22 cellular contexts compared by ENCODE assay signal in the genomic region with DNA sequence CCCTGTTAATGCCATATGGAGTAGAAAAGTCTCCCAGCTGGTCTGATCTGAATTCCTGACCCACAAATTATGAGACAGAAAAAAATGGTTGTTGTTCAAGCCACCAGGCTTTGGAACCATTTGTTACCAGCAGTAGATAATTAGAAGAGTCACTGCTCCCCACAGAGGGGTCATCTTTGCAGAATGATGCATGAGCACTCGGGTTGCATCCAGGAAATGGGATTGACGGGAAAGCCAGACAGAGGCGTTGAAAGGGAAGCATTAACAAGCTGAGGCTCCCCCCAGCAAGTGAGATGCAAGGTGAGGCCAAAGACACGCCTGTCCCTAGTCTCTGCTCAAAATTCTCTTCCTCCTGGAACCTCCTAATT.
"Had no signal": no experiment of that assay in that cellular context is flagged by ENCODE, and none has a peak within 500 bp of the region (broad histone marks: within the 10 kb centered on the region; RNA-seq: fewer than 3 reads in every experiment).

No MANE protein-coding gene starts in this region.

- H3K36me3 Mint-ChIP-seq: activated naive CD4-positive, alpha-beta T cell treated with anti-CD3 and anti-CD28 coated beads, Interleukin-2, amount 50 U/mL, for 24 hours; brain; natural killer cell treated with Interleukin-12 subunit alpha and Interleukin-12 subunit beta and Interleukin-15 and Interleukin-18, amount 100 ng/mL, for 72 hours had no signal

- DNase-seq: activated CD4-positive, alpha-beta memory T cell treated with anti-CD3 and anti-CD28 coated beads, Interleukin-2, amount 10 ng/mL, durations not matched to agents 7 days and 5 days; activated CD4-positive, alpha-beta T cell treated with anti-CD3 and anti-CD28 coated beads for 36 hours; activated effector memory CD4-positive, alpha-beta T cell treated with Interleukin-2 at 50 U/mL for 16 hours; activated T-cell treated with anti-CD3 and anti-CD28 coated beads, Interleukin-2, amount 50 U/mL, for 4 hours; central memory CD4-positive, alpha-beta T cell; cortex of kidney; effector CD4-positive, alpha-beta T cell; esophagus squamous epithelium; glutamatergic neuron; hypothalamus; left ventricle myocardium inferior; stimulated activated CD4-positive, alpha-beta T cell treated with anti-CD3 and anti-CD28 coated beads, Interleukin-4, amount 100 ng/mL, for 24 hours; stimulated activated naive CD4-positive, alpha-beta T cell treated with Interleukin-2 at 50 U/mL for 16 hours; substantia nigra; T-helper 9 cell; uterus had no signal

- H3K36me3 ChIP-seq: esophagus squamous epithelium, left ventricle myocardium inferior, tibial nerve, uterus had no signal

- H3K4me1 ChIP-seq: esophagus squamous epithelium, foreskin keratinocyte, left ventricle myocardium inferior, tibial nerve, uterus had no signal

- ATAC-seq: activated CD4-positive, alpha-beta T cell treated with anti-CD3 and anti-CD28 coated beads for 36 hours; activated T-cell treated with anti-CD3 and anti-CD28 coated beads, Interleukin-2, amount 50 U/mL, for 4 hours; foreskin keratinocyte; natural killer cell treated with Interleukin-12 subunit alpha and Interleukin-12 subunit beta and Interleukin-15 and Interleukin-18, amount 100 ng/mL, for 72 hours had no signal

- H3K4me3 Mint-ChIP-seq: activated CD4-positive, alpha-beta memory T cell treated with anti-CD3 and anti-CD28 coated beads, Interleukin-2, amount 10 ng/mL, durations not matched to agents 7 days and 5 days; activated CD4-positive, alpha-beta T cell treated with anti-CD3 and anti-CD28 coated beads for 36 hours; activated naive CD4-positive, alpha-beta T cell treated with anti-CD3 and anti-CD28 coated beads, Interleukin-2, amount 50 U/mL, for 24 hours; activated T-cell treated with anti-CD3 and anti-CD28 coated beads, Interleukin-2, amount 50 U/mL, for 4 hours; brain; natural killer cell treated with Interleukin-12 subunit alpha and Interleukin-12 subunit beta and Interleukin-15 and Interleukin-18, amount 100 ng/mL, for 72 hours had no signal

- H3K9me3 ChIP-seq: esophagus squamous epithelium, left ventricle myocardium inferior, tibial nerve, uterus had no signal

- H3K27ac Mint-ChIP-seq: activated CD4-positive, alpha-beta memory T cell treated with anti-CD3 and anti-CD28 coated beads, Interleukin-2, amount 10 ng/mL, durations not matched to agents 7 days and 5 days; activated CD4-positive, alpha-beta T cell treated with anti-CD3 and anti-CD28 coated beads for 36 hours; activated naive CD4-positive, alpha-beta T cell treated with anti-CD3 and anti-CD28 coated beads, Interleukin-2, amount 50 U/mL, for 24 hours; brain; natural killer cell treated with Interleukin-12 subunit alpha and Interleukin-12 subunit beta and Interleukin-15 and Interleukin-18, amount 100 ng/mL, for 72 hours had no signal

- H3K27me3 ChIP-seq: esophagus squamous epithelium, foreskin keratinocyte, tibial nerve, uterus had no signal

- H3K4me1 Mint-ChIP-seq: activated CD4-positive, alpha-beta memory T cell treated with anti-CD3 and anti-CD28 coated beads, Interleukin-2, amount 10 ng/mL, durations not matched to agents 7 days and 5 days; activated CD4-positive, alpha-beta T cell treated with anti-CD3 and anti-CD28 coated beads for 36 hours; activated naive CD4-positive, alpha-beta T cell treated with anti-CD3 and anti-CD28 coated beads, Interleukin-2, amount 50 U/mL, for 24 hours had no signal

- H3K4me3 ChIP-seq: esophagus squamous epithelium, left ventricle myocardium inferior, skin epidermis, tibial nerve, uterus had no signal

- H3K27ac ChIP-seq: esophagus squamous epithelium, foreskin keratinocyte, left ventricle myocardium inferior, skin epidermis, tibial nerve, uterus had no signal

- H3K27me3 Mint-ChIP-seq: activated CD4-positive, alpha-beta T cell treated with anti-CD3 and anti-CD28 coated beads for 36 hours had no signal

- H3K9me3 Mint-ChIP-seq: activated CD4-positive, alpha-beta memory T cell treated with anti-CD3 and anti-CD28 coated beads, Interleukin-2, amount 10 ng/mL, durations not matched to agents 7 days and 5 days; activated naive CD4-positive, alpha-beta T cell treated with anti-CD3 and anti-CD28 coated beads, Interleukin-2, amount 50 U/mL, for 24 hours; activated T-cell treated with anti-CD3 and anti-CD28 coated beads, Interleukin-2, amount 50 U/mL, for 4 hours; brain; natural killer cell treated with Interleukin-12 subunit alpha and Interleukin-12 subunit beta and Interleukin-15 and Interleukin-18, amount 100 ng/mL, for 72 hours had no signal
